Comparison of ENCODE assay signal across 8 cellular contexts in the genomic region with DNA sequence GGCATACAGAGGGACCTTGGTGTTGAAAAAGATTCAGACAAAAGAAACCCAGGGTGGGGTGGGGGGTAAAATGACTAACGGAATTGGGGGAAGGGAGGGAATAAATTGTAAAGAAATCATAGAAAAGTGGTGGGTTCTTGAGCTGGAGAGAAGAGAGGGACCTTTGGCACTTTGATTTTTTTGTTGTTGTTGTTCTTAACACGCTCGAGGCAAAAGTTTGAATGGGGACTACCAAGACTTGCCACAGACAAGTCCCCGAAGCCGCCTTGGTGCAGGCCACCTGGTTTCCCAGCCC. TPM values are rescaled to one million over a fixed set of nuclear protein-coding genes. Genes with fewer than 3 reads are reported as not detected.
DNase-seq lines count a peak whose midpoint lies in the region; ATAC-seq, FAIRE-seq and TF ChIP-seq lines count a peak whose summit lies in the region.

No MANE protein-coding gene starts in this region.

- H3K4me1 Mint-ChIP-seq in HFFc6 (ENCODE audit: low read depth): peaks cover 54% of the 10 kb centered on the region

- H3K4me3 Mint-ChIP-seq in HFFc6: peak overlapping the region; percentile 93

- H3K4me3 ChIP-seq in A549 (peak overlapping the region; percentile 56), breast epithelium (peak overlapping the region; percentile 53 to 71 (median 65)), muscle layer of colon (ENCODE audit: low read depth in 1 of 2, low read length in 2 of 2) (peak overlapping the region; percentile 61 to 62)

- intact Hi-C loops in breast epithelium (cut with DNase I; ENCODE audit: low total_unique reads): loop anchor here (10.0 kb wide), 1 partner anchor 1637 kb away; no protein-coding TSS in a partner anchor

- no peaks in the 10 kb centered on the region for H3K36me3 Mint-ChIP-seq in HFFc6 (ENCODE audit: low read depth)

- peaks cover 29% of the 10 kb centered on the region for H3K27me3 Mint-ChIP-seq in HFFc6 (ENCODE audit: insufficient read depth)

- H3K27me3 ChIP-seq in breast epithelium (peaks cover 0 to 35% of the 10 kb centered on the region in 2 donors), muscle layer of colon (ENCODE audit: control insufficient read depth in 1 of 2, insufficient read depth in 2 of 2, low read length in 2 of 2) (peaks cover 16 to 48% of the 10 kb centered on the region in 2 donors)

- no peak overlapping the region for H3K9ac ChIP-seq in muscle layer of colon (ENCODE audit: low read length)

- no peak for FAIRE-seq in A549 (lab: Jason Lieb, UNC)

- TF ChIP-seq CTCF in A549 (IDR thresholded peaks at IDR 0.05) (no peak), HFFc6 (IDR thresholded peaks at IDR 0.05) (no peak), breast epithelium (IDR thresholded peaks at IDR 0.05) (no peak)

- no peak for TF ChIP-seq EP300 in A549 (IDR thresholded peaks at IDR 0.05)

- no peaks in the 10 kb centered on the region for H3K9me3 Mint-ChIP-seq in HFFc6

- DNase-seq in A549 (ENCODE audit: low read depth in 1 of 2, low spot score in 1 of 2): no peak
- DNase-seq in HFFc6: no peak
- no peak for DNase-seq in breast epithelium (ENCODE audit: low spot score in 2 of 2)
- DNase-seq in NCI-H2029 (lab: John Stamatoyannopoulos, UW): no peak
- no peak for DNase-seq in GDM1 (lab: John Stamatoyannopoulos, UW)
- DNase-seq in stimulated activated CD4-positive, alpha-beta T cell treated with anti-CD3 and anti-CD28 coated beads, Interleukin-12 subunit alpha, Interleukin-12 subunit beta, amount 100 ng/mL, for 4 hours: no peak

- CTCF ChIA-PET in A549 (lab: Yijun Ruan, JAX): interaction anchor here (0.7 to 1.0 kb wide), 2 partner anchors 239 to 323 kb away, joined by 3 to 4 read pairs; no protein-coding TSS in a partner anchor

- H3K27ac ChIP-seq in A549: peak overlapping the region; percentile 78 to 85
- peak overlapping the region; percentile 64 to 90 for H3K27ac ChIP-seq in breast epithelium
- H3K27ac ChIP-seq in muscle layer of colon (ENCODE audit: low read depth, low read length): peak overlapping the region; percentile 68

- H3K36me3 ChIP-seq in breast epithelium (no peaks in the 10 kb centered on the region), muscle layer of colon (ENCODE audit: insufficient read depth, low read length) (no peaks in the 10 kb centered on the region)

- H3K4me2 ChIP-seq in A549: peak overlapping the region; percentile 89

- peak overlapping the region; percentile 60 for H3K27ac Mint-ChIP-seq in HFFc6

- H3K9me3 ChIP-seq in A549 (no peaks in the 10 kb centered on the region), breast epithelium (no peaks in the 10 kb centered on the region), muscle layer of colon (ENCODE audit: low read length) (no peaks in the 10 kb centered on the region)

- TF ChIP-seq POLR2A in A549 (IDR thresholded peaks at IDR 0.05; ENCODE audit: low read length) (no peak), breast epithelium (IDR thresholded peaks at IDR 0.05) (no peak)

- TF ChIP-seq RAD21 in A549 (conservative IDR thresholded peaks at IDR 0.05 in 1 of 2, IDR thresholded peaks at IDR 0.05 in 1 of 2): no peak

- ATAC-seq in A549 (no peak), HG03025 (IDR thresholded peaks at IDR 0.05; ENCODE audit: low FRiP score, unreplicated experiment) (no peak)

- H3K4me1 ChIP-seq in A549 (peaks cover 15% of the 10 kb centered on the region), breast epithelium (peaks cover 3 to 9% of the 10 kb centered on the region in 2 donors), muscle layer of colon (ENCODE audit: insufficient read depth, low read length) (peaks cover 4% of the 10 kb centered on the region)

- POLR2A ChIA-PET in A549 (lab: Yijun Ruan, JAX): interaction anchor here (1.1 to 1.3 kb wide), 2 partner anchors 22 to 395 kb away, joined by 4 read pairs; a partner anchor contains a TSS

- 3% methylated on average over 5 of the region's 5 CpGs for WGBS in A549 (ENCODE audit: missing lambda C conversion rate)

TF ChIP-seq in A549, 52 proteins besides CTCF, POLR2A, EP300 and RAD21:
- no peak for TF ChIP-seq CHD2 (IDR thresholded peaks at IDR 0.05; ENCODE audit: low read length, partially characterized antibody)
- TF ChIP-seq CBX8 (IDR thresholded peaks at IDR 0.05): peak; percentile 58; the same call in 1 of the 2 replicates
- TF ChIP-seq BHLHE40 (IDR thresholded peaks at IDR 0.05; ENCODE audit: low read depth, low read length): no peak

RNA-seq across cellular contexts. Expression of a gene that starts 0.6 kb away (rescaled TPM):
- polyA plus RNA-seq in A549 (2011; rRNA removed) (42.0 and 47.8 TPM in 2 replicates), A549 (2017; fragmentation: RNase III; extraction: RNeasy Plus Mini Kit Qiagen cat#74134 plus additional on column Dnase treatment) (20.1 to 26.0 TPM (median 21.1 TPM) in 3 replicates)
- 1.9 and 2.5 TPM in 2 replicates for polyA plus RNA-seq in A549 (2012; cell fraction: cytosol; rRNA removed)
- 11.0 and 11.6 TPM in 2 replicates for polyA plus RNA-seq in A549 (2012; cell fraction: nucleus; rRNA removed)
- 104 and 116 TPM in 2 replicates for polyA minus RNA-seq in A549 (2011; rRNA and poly(A)+ RNA removed)
- total RNA-seq in HFFc6 (2021; fragmentation: NEBNext Ultra II Directional; extraction: Animal tissue kit (Norgen Biotek cat#: 25700)): 10 to 100 TPM; 18.8 to 25.5 (median 22.5) TPM
- 100 to 1,000 TPM in 2 of 3 donors, 10 to 100 TPM in 1; 31.6 to 245 (median 138) TPM for total RNA-seq in breast epithelium
